In genomic region chr10:1251769-1252168, GRCh38 we compare ENCODE assay signal across 21 cellular contexts.
"Had no signal": no experiment of that assay in that cellular context is flagged by ENCODE, and none has a peak within 500 bp of the region (broad histone marks: within the 10 kb centered on the region; RNA-seq: fewer than 3 reads in every experiment).

No MANE protein-coding gene starts in this region.

- ATAC-seq: esophagus mucosa, gastrocnemius medialis, left cardiac atrium, lower lobe of right lung, right cardiac atrium had no signal

- H3K9me3 Mint-ChIP-seq: nephron had no signal

- H3K27ac Mint-ChIP-seq: immature natural killer cell, naive B cell, nephron had no signal

- H3K4me3 Mint-ChIP-seq: immature natural killer cell, naive B cell, nephron had no signal

- DNase-seq: cortex of kidney; effector memory CD4-positive, alpha-beta T cell; gastrocnemius medialis; immature natural killer cell; kidney; left cardiac atrium; left ventricle myocardium inferior; lower lobe of right lung; mesenchymal stem cell; midbrain; naive B cell; occipital lobe; right cardiac atrium; small intestine; stimulated activated CD4-positive, alpha-beta T cell treated with anti-CD3 and anti-CD28 coated beads, Interleukin-2, amount 100 ng/mL, for 48 hours; stimulated activated naive CD4-positive, alpha-beta T cell treated with Interleukin-2 at 50 U/mL for 16 hours; tibial artery; upper lobe of left lung; uterus had no signal

- H3K4me1 Mint-ChIP-seq: nephron had no signal
